Comparison of ENCODE assay signal across 8 cellular contexts in genomic region chr2:60549250-60550150, GRCh38. TPM values are rescaled to one million over a fixed set of nuclear protein-coding genes. Genes with fewer than 3 reads are reported as not detected.
DNase-seq lines count a peak whose midpoint lies in the region; ATAC-seq and TF ChIP-seq lines count a peak whose summit lies in the region.

No MANE protein-coding gene starts in this region.

- CTCF ChIA-PET in SK-N-SH (lab: Yijun Ruan, JAX): interaction anchor here (0.6 to 4.1 kb wide), 25 partner anchors 9 to 1781 kb away, joined by 3 to 24 read pairs (median 3); no protein-coding TSS in a partner anchor

- peak overlapping the region in 1 of 2 experiments; percentile 69; a peak in 2 of 4 replicates for H3K27ac ChIP-seq in SK-N-SH (ENCODE audit: low read depth in 2 of 2, low read length in 1 of 2)

- no peaks in the 10 kb centered on the region for H3K9me3 ChIP-seq in SK-N-SH

- H3K9me2 ChIP-seq in SK-N-SH: no peaks in the 10 kb centered on the region

- no peaks in the 10 kb centered on the region for H3K9me3 Mint-ChIP-seq in T-helper 1 cell treated with Interleukin-12 subunit alpha and Interleukin-12 subunit beta and Interleukin-4 antibody, amounts not matched to agents 30 μg/mL and 1 μg/mL, for 36 hours
- H3K9me3 Mint-ChIP-seq in neural crest cell: no peaks in the 10 kb centered on the region

- 11% methylated on average over 31 of the region's 50 CpGs for WGBS in SK-N-SH (ENCODE audit: low lambda C conversion rate)

- H4K20me1 ChIP-seq in SK-N-SH (ENCODE audit: insufficient read depth): no peaks in the 10 kb centered on the region

- no peak for TF ChIP-seq EP300 in SK-N-SH (IDR thresholded peaks at IDR 0.05; ENCODE audit: borderline replicate concordance in 1 of 2, low read depth in 1 of 2, low read length in 1 of 2)

- peaks cover 6% of the 10 kb centered on the region for H3F3A ChIP-seq in SK-N-SH (replicated peaks; ENCODE audit: insufficient read depth)

- no peak overlapping the region for H3K27ac Mint-ChIP-seq in T-helper 1 cell treated with Interleukin-12 subunit alpha and Interleukin-12 subunit beta and Interleukin-4 antibody, amounts not matched to agents 30 μg/mL and 1 μg/mL, for 36 hours
- H3K27ac Mint-ChIP-seq in neural crest cell (ENCODE audit: unreplicated experiment): no peak overlapping the region

- DNase-seq in T-helper 1 cell: no peak
- peak; percentile 48 for DNase-seq in SK-N-SH
- DNase-seq in erythroblast (lab: John Stamatoyannopoulos, UW): peak; percentile 57 to 61
- peak; percentile 37 for DNase-seq in neural crest cell (ENCODE audit: low read depth, low spot score)
- DNase-seq in NCI-H128 (lab: John Stamatoyannopoulos, UW; ENCODE audit: unreplicated experiment): no peak
- DNase-seq in HCEC 1CT: no peak

- peak overlapping the region; percentile 79 for H3K4me3 Mint-ChIP-seq in T-helper 1 cell treated with Interleukin-12 subunit alpha and Interleukin-12 subunit beta and Interleukin-4 antibody, amounts not matched to agents 30 μg/mL and 1 μg/mL, for 36 hours
- peak overlapping the region; percentile 92 for H3K4me3 Mint-ChIP-seq in neural crest cell

- POLR2A ChIA-PET in SK-N-SH (lab: Yijun Ruan, JAX): no interaction called here

- H3K79me2 ChIP-seq in SK-N-SH (ENCODE audit: insufficient read depth): peaks cover 55% of the 10 kb centered on the region

- TF ChIP-seq RAD21 in SK-N-SH (IDR thresholded peaks at IDR 0.05; ENCODE audit: low read length): no peak

- peak overlapping the region; percentile 86 for H2AFZ ChIP-seq in SK-N-SH (ENCODE audit: low read depth)

- peak overlapping the region; percentile 86 for H3K9ac ChIP-seq in SK-N-SH

- TF ChIP-seq POLR2A in erythroblast (IDR thresholded peaks at IDR 0.05; ENCODE audit: low read length): no peak

- TF ChIP-seq CTCF in SK-N-SH (IDR thresholded peaks at IDR 0.05) (no peak), neural crest cell (conservative IDR thresholded peaks at IDR 0.05) (no peak)

- peak overlapping the region; percentile 75 to 98 for H3K4me3 ChIP-seq in SK-N-SH (ENCODE audit: low read depth in 2 of 2, low read length in 1 of 2)

- H3K4me2 ChIP-seq in SK-N-SH: peak overlapping the region; percentile 96

- peaks cover 4 to 10% of the 10 kb centered on the region in 2 experiments for H3K36me3 ChIP-seq in SK-N-SH (replicated peaks in 1 of 2; ENCODE audit: control insufficient read depth in 1 of 2, insufficient read depth in 2 of 2, low read length in 1 of 2)

- H3K4me1 ChIP-seq in SK-N-SH (ENCODE audit: control insufficient read depth in 1 of 2, insufficient read depth in 2 of 2, low read depth in 1 of 2, low read length in 1 of 2): peaks cover 0 to 27% of the 10 kb centered on the region in 2 experiments; a peak in 1 of 4 replicates

- peaks cover 14% of the 10 kb centered on the region for H3K4me1 Mint-ChIP-seq in T-helper 1 cell treated with Interleukin-12 subunit alpha and Interleukin-12 subunit beta and Interleukin-4 antibody, amounts not matched to agents 30 μg/mL and 1 μg/mL, for 36 hours (ENCODE audit: low read depth)
- peaks cover 23% of the 10 kb centered on the region for H3K4me1 Mint-ChIP-seq in neural crest cell

- H3K27me3 Mint-ChIP-seq in T-helper 1 cell treated with Interleukin-12 subunit alpha and Interleukin-12 subunit beta and Interleukin-4 antibody, amounts not matched to agents 30 μg/mL and 1 μg/mL, for 36 hours (ENCODE audit: low read depth): peaks cover 92% of the 10 kb centered on the region
- peaks cover 97% of the 10 kb centered on the region for H3K27me3 Mint-ChIP-seq in neural crest cell (ENCODE audit: low read depth)

- ATAC-seq in HG03064 (IDR thresholded peaks at IDR 0.05; ENCODE audit: low read depth, unreplicated experiment): peak; percentile 0

- no peaks in the 10 kb centered on the region for H3K36me3 Mint-ChIP-seq in T-helper 1 cell treated with Interleukin-12 subunit alpha and Interleukin-12 subunit beta and Interleukin-4 antibody, amounts not matched to agents 30 μg/mL and 1 μg/mL, for 36 hours (ENCODE audit: low read depth)
- H3K36me3 Mint-ChIP-seq in neural crest cell (ENCODE audit: low read depth): no peaks in the 10 kb centered on the region

- H3K27me3 ChIP-seq in SK-N-SH (ENCODE audit: insufficient read depth): no peaks in the 10 kb centered on the region

TF ChIP-seq in SK-N-SH, 30 proteins besides CTCF, POLR2A, EP300 and RAD21:
- TF ChIP-seq TEAD4 (IDR thresholded peaks at IDR 0.05; ENCODE audit: borderline replicate concordance, insufficient read depth) (no peak), RXRA (IDR thresholded peaks at IDR 0.05; ENCODE audit: borderline replicate concordance, low read depth) (peak; percentile 3; the same call in 1 of the 2 replicates), GABPA (IDR thresholded peaks at IDR 0.05; ENCODE audit: low read depth) (no peak), TCF12 (IDR thresholded peaks at IDR 0.05) (no peak), MEF2A (IDR thresholded peaks at IDR 0.05; ENCODE audit: borderline replicate concordance, low read depth) (no peak), NFIC (IDR thresholded peaks at IDR 0.05; ENCODE audit: borderline replicate concordance) (no peak), MAX (IDR thresholded peaks at IDR 0.05; ENCODE audit: low read depth) (peak; percentile 86), MXI1 (IDR thresholded peaks at IDR 0.05; ENCODE audit: low read depth, low read length) (peak; percentile 18; the same call in 1 of the 2 replicates)

RNA-seq across cellular contexts. Expression of gene BCL11A, which starts 4.0 kb away (rescaled TPM):
- 1.9 and 2.4 TPM in 2 replicates for polyA plus RNA-seq in SK-N-SH (2012; rRNA removed)
- polyA plus RNA-seq in SK-N-SH (2012; cell fraction: cytosol; rRNA removed): 1.8 and 2.3 TPM in 2 replicates
- polyA plus RNA-seq in SK-N-SH (2012; cell fraction: nucleus; rRNA removed): 3.6 and 5.5 TPM in 2 replicates
- total RNA-seq in neural crest cell: 2.2 and 2.3 TPM in 2 replicates

Comparison
In these comparisons a context has a peak if more than half of its experiments do, and no peak if none do; other contexts are left out.
1. DNase-seq: peak in SK-N-SH (single experiment), erythroblast (2 of 2) and neural crest cell (single experiment); none in T-helper 1 cell (0 of 5), NCI-H128 (single experiment) and HCEC 1CT (single experiment).